In genomic region chr10:62540389-62540788, GRCh38 we compare ENCODE assay signal across 21 cellular contexts.
DNase-seq lines count a peak whose midpoint lies in the region; ATAC-seq and TF ChIP-seq lines count a peak whose summit lies in the region.
"Had no signal": no experiment of that assay in that cellular context is flagged by ENCODE, and none has a peak within 500 bp of the region (broad histone marks: within the 10 kb centered on the region; RNA-seq: fewer than 3 reads in every experiment).

No MANE protein-coding gene starts in this region.

- no peak overlapping the region for H3K4me3 ChIP-seq in dorsolateral prefrontal cortex
- H3K4me3 ChIP-seq: psoas muscle, testis had no signal

- peak; percentile 74 for ATAC-seq in HG03378 (IDR thresholded peaks at IDR 0.05; ENCODE audit: unreplicated experiment)
- ATAC-seq in stimulated activated naive B cell treated with anti-CD40 and anti-IgM and Interleukin-4, amounts not matched to agents 10 μg/mL and 1 μg/mL and 100 μg/mL, for 72 hours (replicated peaks) = peak; percentile 39 to 65
- ATAC-seq: left colon, psoas muscle had no signal

- H3K27ac Mint-ChIP-seq in stimulated activated naive B cell treated with anti-CD40 and anti-IgM and Interleukin-4, amounts not matched to agents 10 μg/mL and 1 μg/mL and 100 μg/mL, for 72 hours = no peak overlapping the region
- H3K27ac Mint-ChIP-seq: CD4-positive, alpha-beta memory T cell had no signal

- peaks cover 9 to 12% of the 10 kb centered on the region in 2 donors for H3K9me3 Mint-ChIP-seq in stimulated activated naive B cell treated with anti-CD40 and anti-IgM and Interleukin-4, amounts not matched to agents 10 μg/mL and 1 μg/mL and 100 μg/mL, for 72 hours

- H3K27me3 Mint-ChIP-seq in stimulated activated naive B cell treated with anti-CD40 and anti-IgM and Interleukin-4, amounts not matched to agents 10 μg/mL and 1 μg/mL and 100 μg/mL, for 72 hours = no peaks in the 10 kb centered on the region
- H3K27me3 Mint-ChIP-seq: CD4-positive, alpha-beta memory T cell had no signal

- peaks cover 12 to 14% of the 10 kb centered on the region in 2 donors for H3K36me3 Mint-ChIP-seq in stimulated activated naive B cell treated with anti-CD40 and anti-IgM and Interleukin-4, amounts not matched to agents 10 μg/mL and 1 μg/mL and 100 μg/mL, for 72 hours
- H3K36me3 Mint-ChIP-seq: brain; CD4-positive, alpha-beta memory T cell had no signal

- H3K4me3 Mint-ChIP-seq in stimulated activated naive B cell treated with anti-CD40 and anti-IgM and Interleukin-4, amounts not matched to agents 10 μg/mL and 1 μg/mL and 100 μg/mL, for 72 hours = no peak overlapping the region
- H3K4me3 Mint-ChIP-seq: brain; CD4-positive, alpha-beta memory T cell had no signal

- H3K27me3 ChIP-seq in dorsolateral prefrontal cortex = no peaks in the 10 kb centered on the region
- H3K27me3 ChIP-seq: testis had no signal

- in situ Hi-C loops in SK-MEL-5 (cut with HindIII; ENCODE audit: low pct_unique_long_range_greater_than_20kb, low sequenced_read_pairs) = no loop called here

- peaks cover 23 to 50% of the 10 kb centered on the region in 2 donors for H3K4me1 Mint-ChIP-seq in stimulated activated naive B cell treated with anti-CD40 and anti-IgM and Interleukin-4, amounts not matched to agents 10 μg/mL and 1 μg/mL and 100 μg/mL, for 72 hours
- H3K4me1 Mint-ChIP-seq: brain; CD4-positive, alpha-beta memory T cell had no signal

- intact Hi-C loops in dorsolateral prefrontal cortex (cut with DNase I) = no loop called here

- no peak for TF ChIP-seq CTCF in dorsolateral prefrontal cortex (IDR thresholded peaks at IDR 0.05 in 54 of 56, conservative IDR thresholded peaks at IDR 0.05 in 2 of 56; ENCODE audit: low read depth in 1 of 56, partially characterized antibody in 56 of 56)

- no peak overlapping the region for H3K27ac ChIP-seq in dorsolateral prefrontal cortex
- H3K27ac ChIP-seq: 22Rv1, psoas muscle, testis had no signal

- DNase-seq in SIG-M5 treated with dmso at 0.1 percent for 504 hours (lab: John Stamatoyannopoulos, UW; ENCODE audit: unreplicated experiment) = peak; percentile 71
- no peak for DNase-seq in SIG-M5 (lab: John Stamatoyannopoulos, UW)
- peak; percentile 1 for DNase-seq in SK-MEL-5 (ENCODE audit: low read depth, low spot score)
- DNase-seq in stimulated activated naive B cell treated with anti-CD40 and anti-IgM and Interleukin-4, amounts not matched to agents 10 μg/mL and 1 μg/mL and 100 μg/mL, for 72 hours = no peak
- no peak for DNase-seq in islet precursor cell
- DNase-seq in NCI-H1105 treated with DMSO at 0.1 percent for 48 hours (lab: John Stamatoyannopoulos, UW) = no peak
- DNase-seq in dorsolateral prefrontal cortex = no peak
- DNase-seq: activated CD4-positive, CD25-positive, alpha-beta regulatory T cell treated with anti-CD3 and anti-CD28 coated beads, Interleukin-2, amount 50 U/mL, for 72 hours; activated CD8-positive, alpha-beta memory T cell treated with anti-CD3 and anti-CD28 coated beads, Interleukin-2, amount 50 U/mL, for 48 hours; activated naive CD4-positive, alpha-beta T cell treated with Interleukin-2 at 50 U/mL for 16 hours; CD4-positive, alpha-beta memory T cell; HCEC 1CT; hypothalamus; left colon; NCI-H187 treated with DMSO at 0.1 percent for 48 hours; NCI-H524 treated with DMSO at 0.1 percent for 48 hours; psoas muscle; testis had no signal

Comparison
In these comparisons a context has a peak if more than half of its experiments do, and no peak if none do; other contexts are left out.
1. DNase-seq: peak in SIG-M5 treated with dmso at 0.1 percent for 504 hours (single experiment) and SK-MEL-5 (single experiment); none in SIG-M5 (single experiment), stimulated activated naive B cell treated with anti-CD40 and anti-IgM and Interleukin-4, amounts not matched to agents 10 μg/mL and 1 μg/mL and 100 μg/mL, for 72 hours (single experiment), islet precursor cell (single experiment), NCI-H1105 treated with DMSO at 0.1 percent for 48 hours (single experiment) and dorsolateral prefrontal cortex (0 of 10).